6 cellular contexts compared by ENCODE assay signal in the genomic region with DNA sequence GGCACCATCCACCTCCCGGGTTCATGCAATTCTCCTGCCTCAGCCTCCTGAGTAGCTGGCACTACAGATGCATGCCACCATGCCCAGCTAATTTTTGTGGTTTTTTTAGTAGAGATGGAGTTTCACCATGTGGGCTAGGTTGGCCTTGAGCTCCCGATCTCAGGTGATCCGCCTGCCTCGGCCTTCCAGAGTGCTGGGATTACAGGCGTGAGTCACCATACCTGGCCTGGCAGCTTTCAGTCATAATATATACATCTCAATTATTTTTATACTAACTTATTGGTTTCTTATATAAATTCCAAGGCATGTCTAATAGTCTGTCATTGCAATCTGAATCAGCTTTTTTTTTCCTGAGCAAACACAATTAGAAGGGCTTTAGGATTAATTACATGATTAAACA.
"Had no signal": no experiment of that assay in that cellular context is flagged by ENCODE, and none has a peak within 500 bp of the region (broad histone marks: within the 10 kb centered on the region; RNA-seq: fewer than 3 reads in every experiment).

No MANE protein-coding gene starts in this region.

- DNase-seq: IMR-90, KBM-7, KG1 had no signal

- H3K27ac ChIP-seq: HL-60 had no signal

- H3K4me3 ChIP-seq: K562 had no signal

- ATAC-seq: HepG2, K562 had no signal
